13 cellular contexts compared by ENCODE assay signal in genomic region chr7:142833174-142834027, GRCh38. TPM values are rescaled to one million over a fixed set of nuclear protein-coding genes. Genes with fewer than 3 reads are reported as not detected.
DNase-seq lines count a peak whose midpoint lies in the region; ATAC-seq and TF ChIP-seq lines count a peak whose summit lies in the region.
"Had no signal": no experiment of that assay in that cellular context is flagged by ENCODE, and none has a peak within 500 bp of the region (broad histone marks: within the 10 kb centered on the region; RNA-seq: fewer than 3 reads in every experiment).

No MANE protein-coding gene starts in this region.

- no peaks in the 10 kb centered on the region for H3K9me3 Mint-ChIP-seq in activated naive CD4-positive, alpha-beta T cell treated with anti-CD3 and anti-CD28 coated beads, Interleukin-2, amount 10 ng/mL, durations not matched to agents 7 days and 5 days

- CTCF ChIA-PET in activated naive CD4-positive, alpha-beta T cell treated with anti-CD3 and anti-CD28 coated beads, Interleukin-2, amount 10 ng/mL, durations not matched to agents 7 days and 5 days (lab: Charles Lee), result no interaction called here

- 62% methylated on average over 6 of the region's 6 CpGs for WGBS in hepatocyte (ENCODE audit: low lambda C conversion rate, missing lambda C conversion rate)

- no peak overlapping the region for H3K4me2 ChIP-seq in hepatocyte

- no peak overlapping the region for H2AFZ ChIP-seq in hepatocyte

- no peaks in the 10 kb centered on the region for H4K20me1 ChIP-seq in hepatocyte (ENCODE audit: insufficient read depth, poor library complexity, severe bottlenecking)

- ATAC-seq in GM19035 (IDR thresholded peaks at IDR 0.05; ENCODE audit: unreplicated experiment) (peak; percentile 59), HG02763 (IDR thresholded peaks at IDR 0.05; ENCODE audit: unreplicated experiment) (peak; percentile 77)

- no peaks in the 10 kb centered on the region for H3K27me3 Mint-ChIP-seq in activated naive CD4-positive, alpha-beta T cell treated with anti-CD3 and anti-CD28 coated beads, Interleukin-2, amount 10 ng/mL, durations not matched to agents 7 days and 5 days

- H3K27ac Mint-ChIP-seq in activated naive CD4-positive, alpha-beta T cell treated with anti-CD3 and anti-CD28 coated beads, Interleukin-2, amount 10 ng/mL, durations not matched to agents 7 days and 5 days, result no peak overlapping the region

- H3K4me1 Mint-ChIP-seq in activated naive CD4-positive, alpha-beta T cell treated with anti-CD3 and anti-CD28 coated beads, Interleukin-2, amount 10 ng/mL, durations not matched to agents 7 days and 5 days, result peaks cover 23% of the 10 kb centered on the region

- H3K4me3 ChIP-seq in hepatocyte, result no peak overlapping the region
- H3K4me3 ChIP-seq: cardiac muscle cell had no signal

- H3K27me3 ChIP-seq in hepatocyte, result peaks cover 3% of the 10 kb centered on the region
- H3K27me3 ChIP-seq: cardiac muscle cell had no signal

- DNase-seq in LoVo (ENCODE audit: low spot score) (peak; percentile 62), hepatocyte (ENCODE audit: low spot score) (peak; percentile 30), 8988T (no peak), KG1 (lab: John Stamatoyannopoulos, UW) (no peak)
- DNase-seq in activated naive CD4-positive, alpha-beta T cell treated with anti-CD3 and anti-CD28 coated beads, Interleukin-2, amount 10 ng/mL, durations not matched to agents 7 days and 5 days, result no peak
- DNase-seq in stimulated activated CD8-positive, alpha-beta memory T cell treated with anti-CD3 and anti-CD28 coated beads, Interleukin-4, amount 100 ng/mL, for 48 hours, result no peak
- DNase-seq: hypothalamus; NK-92 treated with Interleukin-12 subunit alpha and Interleukin-12 subunit beta, amount 100 ng/mL, for 24 hours; nucleus accumbens had no signal

- H3K79me2 ChIP-seq in hepatocyte, result no peaks in the 10 kb centered on the region

- peaks cover 2% of the 10 kb centered on the region for H3K4me1 ChIP-seq in hepatocyte (ENCODE audit: insufficient read depth)

- no peak overlapping the region for H3K4me3 Mint-ChIP-seq in activated naive CD4-positive, alpha-beta T cell treated with anti-CD3 and anti-CD28 coated beads, Interleukin-2, amount 10 ng/mL, durations not matched to agents 7 days and 5 days

- TF ChIP-seq CTCF in hepatocyte (IDR thresholded peaks at IDR 0.05; ENCODE audit: poor library complexity), result no peak

- H3K27ac ChIP-seq in hepatocyte, result no peak overlapping the region
- H3K27ac ChIP-seq: cardiac muscle cell had no signal

- H3K36me3 ChIP-seq in hepatocyte (replicated peaks; ENCODE audit: insufficient read depth, low read depth), result no peaks in the 10 kb centered on the region
- H3K36me3 ChIP-seq: cardiac muscle cell had no signal

- no peaks in the 10 kb centered on the region for H3K36me3 Mint-ChIP-seq in activated naive CD4-positive, alpha-beta T cell treated with anti-CD3 and anti-CD28 coated beads, Interleukin-2, amount 10 ng/mL, durations not matched to agents 7 days and 5 days

- H3K9me2 ChIP-seq in hepatocyte (replicated peaks; ENCODE audit: insufficient read depth), result no peaks in the 10 kb centered on the region

- no peaks in the 10 kb centered on the region for H3K9me3 ChIP-seq in hepatocyte (ENCODE audit: low read depth)

RNA-seq across cellular contexts. Expression of gene EPHB6, which starts 21.5 kb away (rescaled TPM):
- 7.4 and 14.8 TPM in 2 replicates for total RNA-seq in hepatocyte
- polyA plus RNA-seq in hepatocyte, result 23.0 and 29.6 TPM in 2 replicates

RNA-seq across cellular contexts. Expression of gene TRPV6, which starts 52.1 kb away (rescaled TPM):
- 3.5 and 5.9 TPM in 2 replicates for total RNA-seq in hepatocyte
- polyA plus RNA-seq in hepatocyte, result 3.7 and 8.5 TPM in 2 replicates
- total RNA-seq: activated CD8-positive, alpha-beta memory T cell treated with anti-CD3 and anti-CD28 coated beads for 36 hours had no signal
- polyA plus RNA-seq: cardiac muscle cell had no signal

Comparison
In these comparisons a context has a peak if more than half of its experiments do, and no peak if none do; other contexts are left out.
1. DNase-seq: peak in LoVo (single experiment) and hepatocyte (single experiment); none in 8988T (single experiment), activated naive CD4-positive, alpha-beta T cell treated with anti-CD3 and anti-CD28 coated beads, Interleukin-2, amount 10 ng/mL, durations not matched to agents 7 days and 5 days (single experiment), KG1 (single experiment) and stimulated activated CD8-positive, alpha-beta memory T cell treated with anti-CD3 and anti-CD28 coated beads, Interleukin-4, amount 100 ng/mL, for 48 hours (single experiment).